ENCODE assay signal across 16 cellular contexts in the genomic region with DNA sequence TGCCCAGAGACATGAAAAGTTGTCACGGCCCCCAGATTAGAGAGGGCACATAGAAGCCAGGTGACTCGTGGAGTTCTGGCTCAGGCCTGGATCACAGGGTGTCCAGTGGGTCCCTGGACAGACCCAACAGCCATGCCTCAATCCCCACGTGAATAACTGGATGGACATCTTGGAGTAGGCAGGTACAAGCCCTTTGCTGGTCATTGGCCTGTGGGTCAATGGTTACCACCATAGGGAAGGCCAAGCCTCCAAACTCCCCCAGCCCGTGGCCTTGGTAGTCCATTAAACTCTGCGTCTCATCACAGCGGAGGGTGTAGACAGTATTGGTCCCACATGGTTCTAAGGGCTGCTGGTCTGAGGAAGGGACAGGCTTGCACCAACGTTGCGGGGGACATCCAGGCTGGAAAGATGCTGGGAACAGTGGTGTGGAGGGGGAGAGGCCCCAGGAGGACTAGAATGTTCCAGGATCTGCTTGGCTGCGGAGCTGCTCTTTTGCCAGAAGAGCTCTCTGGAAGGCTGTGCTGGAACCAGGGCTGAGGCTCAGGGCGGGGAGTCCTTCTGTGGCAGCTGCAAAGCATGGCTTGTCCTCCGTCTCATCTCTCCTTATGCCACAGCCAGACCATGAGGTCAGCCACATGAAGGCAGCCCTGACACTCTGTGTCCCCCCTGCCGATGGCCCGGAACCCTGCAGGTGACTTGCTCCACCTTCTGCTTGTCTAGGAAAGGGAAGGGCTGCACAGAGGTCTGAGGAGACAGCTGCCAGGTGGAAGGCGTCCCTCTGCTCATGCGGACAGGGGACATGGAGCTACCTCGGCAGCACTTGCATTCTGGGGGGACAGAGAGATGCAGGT.
"Had no signal": no experiment of that assay in that cellular context is flagged by ENCODE, and none has a peak within 500 bp of the region (broad histone marks: within the 10 kb centered on the region; RNA-seq: fewer than 3 reads in every experiment).

No MANE protein-coding gene starts in this region.

- H3K4me3 ChIP-seq: colonic mucosa, esophagus squamous epithelium, SJSA1, tibial artery had no signal

- H3K9me3 ChIP-seq: colonic mucosa, esophagus squamous epithelium, tibial artery had no signal

- H3K36me3 ChIP-seq: colonic mucosa, esophagus squamous epithelium, SJSA1, tibial artery had no signal

- H3K4me3 Mint-ChIP-seq: activated CD4-positive, alpha-beta T cell treated with anti-CD3 and anti-CD28 coated beads, Interleukin-2, amount 10 ng/mL, durations not matched to agents 24 days and 14 days; activated naive CD4-positive, alpha-beta T cell treated with anti-CD3 and anti-CD28 coated beads, Interleukin-2, amount 50 U/mL, for 24 hours; stimulated activated effector memory CD8-positive, alpha-beta T cell treated with anti-CD3 and anti-CD28 coated beads, Interleukin-12 subunit alpha, Interleukin-12 subunit beta, amount 100 ng/mL, for 72 hours; T-helper 2 cell treated with Interferon-gamma antibody and Interleukin-4, amounts not matched to agents 5 μg/mL and 100 μg/mL, for 36 hours had no signal

- H3K36me3 Mint-ChIP-seq: activated naive CD4-positive, alpha-beta T cell treated with anti-CD3 and anti-CD28 coated beads, Interleukin-2, amount 50 U/mL, for 24 hours; stimulated activated effector memory CD8-positive, alpha-beta T cell treated with anti-CD3 and anti-CD28 coated beads, Interleukin-12 subunit alpha, Interleukin-12 subunit beta, amount 100 ng/mL, for 72 hours had no signal

- H3K9ac ChIP-seq: parathyroid adenoma had no signal

- H3K9me3 Mint-ChIP-seq: activated CD4-positive, alpha-beta T cell treated with anti-CD3 and anti-CD28 coated beads, Interleukin-2, amount 10 ng/mL, durations not matched to agents 24 days and 14 days; activated naive CD4-positive, alpha-beta T cell treated with anti-CD3 and anti-CD28 coated beads, Interleukin-2, amount 50 U/mL, for 24 hours; T-helper 2 cell treated with Interferon-gamma antibody and Interleukin-4, amounts not matched to agents 5 μg/mL and 100 μg/mL, for 36 hours had no signal

- FAIRE-seq: endothelial cell of umbilical vein had no signal

- H3K27ac Mint-ChIP-seq: activated CD4-positive, alpha-beta T cell treated with anti-CD3 and anti-CD28 coated beads, Interleukin-2, amount 10 ng/mL, durations not matched to agents 24 days and 14 days; activated naive CD4-positive, alpha-beta T cell treated with anti-CD3 and anti-CD28 coated beads, Interleukin-2, amount 50 U/mL, for 24 hours; stimulated activated effector memory CD8-positive, alpha-beta T cell treated with anti-CD3 and anti-CD28 coated beads, Interleukin-12 subunit alpha, Interleukin-12 subunit beta, amount 100 ng/mL, for 72 hours; T-helper 2 cell treated with Interferon-gamma antibody and Interleukin-4, amounts not matched to agents 5 μg/mL and 100 μg/mL, for 36 hours had no signal

- H3K4me1 ChIP-seq: colonic mucosa, esophagus squamous epithelium, parathyroid adenoma, SJSA1, tibial artery had no signal

- H3K4me1 Mint-ChIP-seq: activated CD4-positive, alpha-beta T cell treated with anti-CD3 and anti-CD28 coated beads, Interleukin-2, amount 10 ng/mL, durations not matched to agents 24 days and 14 days; activated naive CD4-positive, alpha-beta T cell treated with anti-CD3 and anti-CD28 coated beads, Interleukin-2, amount 50 U/mL, for 24 hours; stimulated activated effector memory CD8-positive, alpha-beta T cell treated with anti-CD3 and anti-CD28 coated beads, Interleukin-12 subunit alpha, Interleukin-12 subunit beta, amount 100 ng/mL, for 72 hours had no signal

- DNase-seq: activated CD4-positive, alpha-beta T cell treated with anti-CD3 and anti-CD28 coated beads, Interleukin-2, amount 10 ng/mL, durations not matched to agents 24 days and 14 days; activated CD4-positive, CD25-positive, alpha-beta regulatory T cell; activated effector memory CD4-positive, alpha-beta T cell treated with Interleukin-2 at 50 U/mL for 16 hours; caudate nucleus; colonic mucosa; effector CD4-positive, alpha-beta T cell; esophagus squamous epithelium; hypothalamus; mesendoderm; tibial artery had no signal

- H3K27me3 Mint-ChIP-seq: activated CD4-positive, alpha-beta T cell treated with anti-CD3 and anti-CD28 coated beads, Interleukin-2, amount 10 ng/mL, durations not matched to agents 24 days and 14 days had no signal

- H3K27me3 ChIP-seq: colonic mucosa, SJSA1 had no signal

- H3K27ac ChIP-seq: colonic mucosa, esophagus squamous epithelium, parathyroid adenoma, SJSA1, tibial artery had no signal
